ENCODE assay signal across 24 cellular contexts in the genomic region with DNA sequence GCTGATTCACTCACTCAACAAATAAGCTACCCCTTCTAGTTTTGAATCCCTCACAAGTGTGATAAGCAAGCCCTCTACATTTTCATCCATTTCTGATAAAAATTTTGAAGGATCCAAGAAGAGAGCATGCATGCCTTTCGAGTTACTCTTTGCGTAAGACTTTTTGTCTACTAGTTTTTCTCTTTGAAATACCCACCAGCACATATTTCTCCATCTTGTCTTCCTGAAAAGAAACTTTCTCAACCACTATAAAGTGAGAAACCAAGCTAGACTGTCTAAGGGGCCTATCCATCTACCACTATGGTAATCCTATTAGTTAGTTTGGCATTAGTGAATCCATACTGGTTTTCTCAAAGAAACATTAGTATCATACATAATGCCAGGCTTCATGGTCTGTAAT.
"Had no signal": no experiment of that assay in that cellular context is flagged by ENCODE, and none has a peak within 500 bp of the region (broad histone marks: within the 10 kb centered on the region; RNA-seq: fewer than 3 reads in every experiment).

No MANE protein-coding gene starts in this region.

- H3K4me3 ChIP-seq: adrenal gland, SJCRH30, SK-N-MC had no signal

- FAIRE-seq: bronchial epithelial cell had no signal

- H3K27me3 ChIP-seq: adrenal gland, SJCRH30 had no signal

- H3K27ac ChIP-seq: SJCRH30, SK-N-MC, WERI-Rb-1 had no signal

- H3K9me3 ChIP-seq: adrenal gland, SJCRH30 had no signal

- H3K36me3 ChIP-seq: adrenal gland had no signal

- DNase-seq: activated CD4-positive, alpha-beta T cell treated with anti-CD3 and anti-CD28 coated beads for 1 hour; activated CD4-positive, alpha-beta T cell treated with anti-CD3 and anti-CD28 coated beads, Interleukin-2, amount 50 U/mL, for 4 hours; activated CD4-positive, CD25-positive, alpha-beta regulatory T cell; activated CD8-positive, alpha-beta T cell treated with anti-CD3 and anti-CD28 coated beads for 36 hours; activated gamma-delta T cell treated with Interleukin-2 at 50 U/mL for 16 hours; activated naive CD4-positive, alpha-beta T cell treated with anti-CD3 and anti-CD28 coated beads for 36 hours; activated T-cell treated with anti-CD3 and anti-CD28 coated beads, Interleukin-2, amount 50 U/mL, for 1 hour; adrenal gland; anterior cingulate cortex; central memory CD4-positive, alpha-beta T cell; MM.1S; MV-4-11; NCI-H1092; NCI-H1436 treated with DMSO at 0.1 percent for 48 hours; NCI-H1694 treated with DMSO at 0.1 percent for 48 hours; NCI-H2029; NCI-H345; NCI-H524 treated with DMSO at 0.1 percent for 48 hours; SHP77; SJCRH30; T1000; WERI-Rb-1 had no signal

- H3K4me1 ChIP-seq: SJCRH30 had no signal
